ENCODE assay signal across 26 cellular contexts in genomic region chr15:41994772-41995475, GRCh38. TPM values are rescaled to one million over a fixed set of nuclear protein-coding genes. Genes with fewer than 3 reads are reported as not detected.
"Had no signal": no experiment of that assay in that cellular context is flagged by ENCODE, and none has a peak within 500 bp of the region (broad histone marks: within the 10 kb centered on the region; RNA-seq: fewer than 3 reads in every experiment).

No MANE protein-coding gene starts in this region.

- H3K9ac ChIP-seq: parathyroid adenoma had no signal

- H3K27ac ChIP-seq: esophagus muscularis mucosa, parathyroid adenoma, right lobe of liver, testis, vagina had no signal

- FAIRE-seq: endothelial cell of umbilical vein, frontal cortex, islet of Langerhans, small intestine had no signal

- H3K36me3 ChIP-seq: esophagus muscularis mucosa, right lobe of liver, vagina had no signal

- H3K4me3 ChIP-seq: esophagus muscularis mucosa, right lobe of liver, testis, vagina had no signal

- H3K27me3 ChIP-seq: right lobe of liver, testis, vagina had no signal

- H3K36me3 Mint-ChIP-seq: activated naive CD8-positive, alpha-beta T cell treated with anti-CD3 and anti-CD28 coated beads, Interleukin-2, amount 10 ng/mL, durations not matched to agents 7 days and 5 days; natural killer cell; stimulated activated memory B cell treated with anti-CD40 and anti-IgM and Interleukin-4, amounts not matched to agents 10 μg/mL and 1 μg/mL and 100 μg/mL, for 72 hours; T-cell had no signal

- H3K4me1 Mint-ChIP-seq: activated naive CD8-positive, alpha-beta T cell treated with anti-CD3 and anti-CD28 coated beads, Interleukin-2, amount 10 ng/mL, durations not matched to agents 7 days and 5 days; T-cell had no signal

- H3K4me3 Mint-ChIP-seq: activated CD8-positive, alpha-beta T cell treated with anti-CD3 and anti-CD28 coated beads, Interleukin-2, amount 10 ng/mL, durations not matched to agents 7 days and 5 days; activated naive CD8-positive, alpha-beta T cell treated with anti-CD3 and anti-CD28 coated beads, Interleukin-2, amount 10 ng/mL, durations not matched to agents 7 days and 5 days; dendritic cell treated with granulocyte-macrophage colony-stimulating factor and Interleukin-4, amounts not matched to agents 40 ng/mL and 50 ng/mL, for 4 days; natural killer cell; stimulated activated memory B cell treated with anti-CD40 and anti-IgM and Interleukin-4, amounts not matched to agents 10 μg/mL and 1 μg/mL and 100 μg/mL, for 72 hours; T-cell; T-helper 2 cell treated with Interferon-gamma antibody and Interleukin-4, amounts not matched to agents 5 μg/mL and 100 μg/mL, for 36 hours had no signal

- H3K27ac Mint-ChIP-seq: activated CD8-positive, alpha-beta T cell treated with anti-CD3 and anti-CD28 coated beads, Interleukin-2, amount 10 ng/mL, durations not matched to agents 7 days and 5 days; activated naive CD8-positive, alpha-beta T cell treated with anti-CD3 and anti-CD28 coated beads, Interleukin-2, amount 10 ng/mL, durations not matched to agents 7 days and 5 days; dendritic cell treated with granulocyte-macrophage colony-stimulating factor and Interleukin-4, amounts not matched to agents 40 ng/mL and 50 ng/mL, for 4 days; natural killer cell; stimulated activated memory B cell treated with anti-CD40 and anti-IgM and Interleukin-4, amounts not matched to agents 10 μg/mL and 1 μg/mL and 100 μg/mL, for 72 hours; T-cell; T-helper 2 cell treated with Interferon-gamma antibody and Interleukin-4, amounts not matched to agents 5 μg/mL and 100 μg/mL, for 36 hours had no signal

- H3K4me1 ChIP-seq: esophagus muscularis mucosa, parathyroid adenoma, right lobe of liver, testis, vagina had no signal

- DNase-seq: activated CD4-positive, alpha-beta T cell treated with anti-CD3 and anti-CD28 coated beads for 1 hour; activated CD4-positive, alpha-beta T cell treated with anti-CD3 and anti-CD28 coated beads, Interleukin-2, amount 50 U/mL, for 1 hour; activated CD8-positive, alpha-beta T cell treated with anti-CD3 and anti-CD28 coated beads, Interleukin-2, amount 10 ng/mL, durations not matched to agents 7 days and 5 days; activated gamma-delta T cell treated with Interleukin-2 at 50 U/mL for 16 hours; activated naive CD8-positive, alpha-beta T cell treated with anti-CD3 and anti-CD28 coated beads, Interleukin-2, amount 10 ng/mL, durations not matched to agents 7 days and 5 days; amniotic stem cell; effector CD8-positive, alpha-beta T cell; left ventricle myocardium superior; mammary epithelial cell; midbrain; natural killer cell; small intestine; stimulated activated CD4-positive, alpha-beta T cell treated with anti-CD3 and anti-CD28 coated beads, Interleukin-15, amount 100 ng/mL, for 24 hours; T-cell; testis; trophoblast cell had no signal

- ATAC-seq: activated CD8-positive, alpha-beta T cell treated with anti-CD3 and anti-CD28 coated beads, Interleukin-2, amount 10 ng/mL, durations not matched to agents 7 days and 5 days; left ventricle myocardium superior; right lobe of liver; stimulated activated memory B cell treated with anti-CD40 and anti-IgM and Interleukin-4, amounts not matched to agents 10 μg/mL and 1 μg/mL and 100 μg/mL, for 72 hours; T-cell had no signal

- H2AFZ ChIP-seq: parathyroid adenoma had no signal

- H3K9me3 ChIP-seq: esophagus muscularis mucosa, right lobe of liver, testis, vagina had no signal

- H3K9me3 Mint-ChIP-seq: activated naive CD8-positive, alpha-beta T cell treated with anti-CD3 and anti-CD28 coated beads, Interleukin-2, amount 10 ng/mL, durations not matched to agents 7 days and 5 days; dendritic cell treated with granulocyte-macrophage colony-stimulating factor and Interleukin-4, amounts not matched to agents 40 ng/mL and 50 ng/mL, for 4 days; natural killer cell; stimulated activated memory B cell treated with anti-CD40 and anti-IgM and Interleukin-4, amounts not matched to agents 10 μg/mL and 1 μg/mL and 100 μg/mL, for 72 hours; T-cell; T-helper 2 cell treated with Interferon-gamma antibody and Interleukin-4, amounts not matched to agents 5 μg/mL and 100 μg/mL, for 36 hours had no signal

- H3K79me2 ChIP-seq: parathyroid adenoma had no signal

RNA-seq across cellular contexts. Expression of gene PLA2G4E, which starts 25.9 kb away (rescaled TPM):
- total RNA-seq: activated CD8-positive, alpha-beta T cell treated with anti-CD3 and anti-CD28 coated beads, Interleukin-2, amount 10 ng/mL, durations not matched to agents 7 days and 5 days; activated naive CD8-positive, alpha-beta T cell treated with anti-CD3 and anti-CD28 coated beads, Interleukin-2, amount 10 ng/mL, durations not matched to agents 7 days and 5 days; endothelial cell of umbilical vein; esophagus muscularis mucosa; frontal cortex; left ventricle myocardium superior; natural killer cell; right lobe of liver; T-cell had no signal
- polyA plus RNA-seq: endothelial cell of umbilical vein had no signal
